In genomic region chr10:59885430-59886134, GRCh38 we compare ENCODE assay signal across 9 cellular contexts. TPM values are rescaled to one million over a fixed set of nuclear protein-coding genes. Genes with fewer than 3 reads are reported as not detected.
DNase-seq lines count a peak whose midpoint lies in the region; ATAC-seq and TF ChIP-seq lines count a peak whose summit lies in the region.
"Had no signal": no experiment of that assay in that cellular context is flagged by ENCODE, and none has a peak within 500 bp of the region (broad histone marks: within the 10 kb centered on the region; RNA-seq: fewer than 3 reads in every experiment).

No MANE protein-coding gene starts in this region.

- no peaks in the 10 kb centered on the region for H3K9me3 ChIP-seq in left ventricle myocardium inferior (replicated peaks)
- no peaks in the 10 kb centered on the region for H3K9me3 ChIP-seq in transverse colon

- H3K4me1 Mint-ChIP-seq in T-cell = peaks cover 83 to 85% (median 83%) of the 10 kb centered on the region in 3 donors

- in situ Hi-C loops in transverse colon (cut with MboI; ENCODE audit: low pct_ligation_motif_present in 1 of 4, low pct_unique_long_range_greater_than_20kb in 1 of 4, low sequenced_read_pairs in 3 of 4) = no loop called here

- H3K4me3 Mint-ChIP-seq in T-cell = peak overlapping the region in 2 of 3 donors; percentile 15 to 52

- peaks cover 38% of the 10 kb centered on the region for H3K4me1 ChIP-seq in left ventricle myocardium inferior
- H3K4me1 ChIP-seq in transverse colon = peaks cover 3 to 52% (median 21%) of the 10 kb centered on the region in 4 donors

- ATAC-seq in Right ventricle myocardium superior (ENCODE audit: poor library complexity) = peak; percentile 55
- peak; percentile 94 for ATAC-seq in HG03066 (IDR thresholded peaks at IDR 0.05; ENCODE audit: low read depth, unreplicated experiment)
- peak in 1 of 4 experiments; percentile 31 for ATAC-seq in T-cell (replicated peaks in 1 of 4)

- no peaks in the 10 kb centered on the region for H3K9me3 Mint-ChIP-seq in T-cell

- TF ChIP-seq EP300 in transverse colon (IDR thresholded peaks at IDR 0.05; ENCODE audit: low read depth) = no peak

- H3K27me3 Mint-ChIP-seq in T-cell = no peaks in the 10 kb centered on the region

- TF ChIP-seq CTCF in left ventricle myocardium inferior (IDR thresholded peaks at IDR 0.05; ENCODE audit: borderline replicate concordance) (no peak), transverse colon (IDR thresholded peaks at IDR 0.05) (no peak)

- DNase-seq in Right ventricle myocardium superior = peak; percentile 22
- DNase-seq in left ventricle myocardium inferior = no peak
- DNase-seq in T-cell = peak in 1 of 34 experiments; percentile 38
- peak; percentile 53 for DNase-seq in transverse colon
- no peak for DNase-seq in HPDE6-E6E7 (ENCODE audit: extremely low spot score)
- no peak for DNase-seq in activated CD4-positive, alpha-beta T cell treated with anti-CD3 and anti-CD28 coated beads, Interleukin-2, amount 50 U/mL, for 4 hours
- DNase-seq in AG08396 (ENCODE audit: low spot score) = no peak
- DNase-seq: right cardiac atrium had no signal

- H3K4me3 ChIP-seq in left ventricle myocardium inferior (no peak overlapping the region), transverse colon (no peak overlapping the region)

- 49 to 59% methylated on average over 3 to 7 of the region's 8 CpGs for WGBS in transverse colon (ENCODE audit: low coverage in 1 of 2), 2 donors

- POLR2A ChIA-PET in T-cell (lab: Charles Lee) = no interaction called here

- H3K36me3 Mint-ChIP-seq in T-cell = peaks cover 21% of the 10 kb centered on the region

- H3K36me3 ChIP-seq in left ventricle myocardium inferior (peaks cover 13% of the 10 kb centered on the region), transverse colon (no peaks in the 10 kb centered on the region)

- H3K27me3 ChIP-seq in left ventricle myocardium inferior (ENCODE audit: low read depth) (no peaks in the 10 kb centered on the region), transverse colon (no peaks in the 10 kb centered on the region)

- CTCF ChIA-PET in T-cell (lab: Charles Lee) = interaction anchor here in 1 of 2 donors (0.6 to 1.4 kb wide), 2 partner anchors 21 to 153 kb away, joined by 3 to 5 read pairs; partner anchors contain the start of gene CCDC6

- no peak overlapping the region for H3K27ac ChIP-seq in left ventricle myocardium inferior (replicated peaks)
- no peak overlapping the region for H3K27ac ChIP-seq in transverse colon

- no peak for TF ChIP-seq POLR2A in transverse colon (IDR thresholded peaks at IDR 0.05)

- intact Hi-C loops in Right ventricle myocardium superior (cut with DNase I) (no loop called here), left ventricle myocardium inferior (cut with micrococcal nuclease) (no loop called here), transverse colon (cut with DNase I; ENCODE audit: low total_unique reads) (no loop called here)

- H3K27ac Mint-ChIP-seq in T-cell = peak overlapping the region in 1 of 2 donors; percentile 27

RNA-seq across cellular contexts. Expression of gene CCDC6, which starts 20.8 kb away (rescaled TPM):
- total RNA-seq in Right ventricle myocardium superior (15.0 TPM), left ventricle myocardium inferior (16.4 TPM), T-cell (10 to 100 TPM; 16.5 to 26.1 (median 20.1) TPM), transverse colon (10 to 100 TPM; 26.2 to 56.7 (median 49.5) TPM)

Comparison
In these comparisons a context has a peak if more than half of its experiments do, and no peak if none do; other contexts are left out.
1. DNase-seq: peak in Right ventricle myocardium superior (single experiment) and transverse colon (single experiment); none in left ventricle myocardium inferior (single experiment), HPDE6-E6E7 (single experiment), activated CD4-positive, alpha-beta T cell treated with anti-CD3 and anti-CD28 coated beads, Interleukin-2, amount 50 U/mL, for 4 hours (0 of 2) and AG08396 (single experiment).